ENCODE assay signal across 13 cellular contexts in the genomic region with DNA sequence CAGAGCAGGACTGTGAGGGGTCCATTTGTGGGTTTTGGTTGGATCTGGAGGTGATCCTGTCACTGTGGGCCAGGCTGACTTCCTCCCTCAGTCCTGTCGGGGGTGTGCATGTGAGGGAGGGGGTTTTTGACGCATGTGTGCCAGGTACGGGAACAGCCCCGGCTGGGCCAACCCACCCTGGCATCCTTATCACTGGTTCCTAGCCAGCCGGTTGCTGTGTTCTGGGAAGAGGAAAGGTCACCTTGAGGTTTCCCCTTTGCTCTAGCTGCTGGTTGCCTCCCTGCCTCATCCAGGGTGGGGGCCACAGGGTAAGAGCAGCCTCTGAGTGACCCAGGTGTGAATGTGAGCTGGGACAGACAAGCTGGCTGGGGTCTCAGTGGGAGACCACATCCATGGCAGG. TPM values are rescaled to one million over a fixed set of nuclear protein-coding genes. Genes with fewer than 3 reads are reported as not detected.
DNase-seq lines count a peak whose midpoint lies in the region; ATAC-seq and TF ChIP-seq lines count a peak whose summit lies in the region.
"Had no signal": no experiment of that assay in that cellular context is flagged by ENCODE, and none has a peak within 500 bp of the region (broad histone marks: within the 10 kb centered on the region; RNA-seq: fewer than 3 reads in every experiment).

No MANE protein-coding gene starts in this region.

- intact Hi-C loops in Right ventricle myocardium inferior (cut with DNase I): no loop called here
- intact Hi-C loops in left ventricle myocardium inferior (cut with micrococcal nuclease): no loop called here

- 0 out of 2 replicates have a peak overlapping the region, but pooled peaks have one; percentile 38 for H2AFZ ChIP-seq in GM23338

- H3K4me1 Mint-ChIP-seq in GM23338 (peaks cover 22% of the 10 kb centered on the region), type B pancreatic cell (ENCODE audit: unreplicated experiment) (peaks cover 26% of the 10 kb centered on the region)
- H3K4me1 Mint-ChIP-seq: CD4-positive, CD25-positive, alpha-beta regulatory T cell had no signal

- H3K36me3 Mint-ChIP-seq in GM23338 (ENCODE audit: low read depth) (no peaks in the 10 kb centered on the region), type B pancreatic cell (no peaks in the 10 kb centered on the region)
- H3K36me3 Mint-ChIP-seq: CD4-positive, CD25-positive, alpha-beta regulatory T cell had no signal

- H3K9me2 ChIP-seq in GM23338 (ENCODE audit: insufficient read depth): peaks cover 5% of the 10 kb centered on the region; the same call in 1 of the 2 replicates

- H3K36me3 ChIP-seq in left ventricle myocardium inferior (no peaks in the 10 kb centered on the region), GM23338 (ENCODE audit: insufficient read depth) (no peaks in the 10 kb centered on the region), iPS-20b (ENCODE audit: insufficient read depth, low read depth, low read length) (no peaks in the 10 kb centered on the region)
- H3K36me3 ChIP-seq: BLaER1 had no signal

- H3K79me2 ChIP-seq in GM23338 (replicated peaks; ENCODE audit: insufficient read depth): no peaks in the 10 kb centered on the region

- no peaks in the 10 kb centered on the region for H3F3A ChIP-seq in GM23338 (replicated peaks; ENCODE audit: low read depth)

- peaks cover 19% of the 10 kb centered on the region for H3K27me3 Mint-ChIP-seq in GM23338 (ENCODE audit: insufficient read depth, low read depth, poor library complexity)
- H3K27me3 Mint-ChIP-seq in type B pancreatic cell: peaks cover 41% of the 10 kb centered on the region

- H3K4me3 ChIP-seq in left ventricle myocardium inferior (no peak overlapping the region), GM23338 (no peak overlapping the region), iPS-20b (ENCODE audit: low read length) (no peak overlapping the region)
- H3K4me3 ChIP-seq: BLaER1 had no signal

- H3K27ac ChIP-seq in left ventricle myocardium inferior (replicated peaks) (no peak overlapping the region), GM23338 (ENCODE audit: low read depth) (no peak overlapping the region), iPS-20b (ENCODE audit: low read length) (no peak overlapping the region)
- H3K27ac ChIP-seq: 22Rv1, BLaER1 had no signal

- H4K20me1 ChIP-seq in GM23338 (replicated peaks; ENCODE audit: insufficient read depth): no peaks in the 10 kb centered on the region
- H4K20me1 ChIP-seq: BLaER1 had no signal

- DNase-seq in Right ventricle myocardium inferior (ENCODE audit: missing footprints) (no peak), left ventricle myocardium inferior (no peak), GM23338 (ENCODE audit: low spot score) (no peak), type B pancreatic cell (ENCODE audit: extremely low spot score, unreplicated experiment) (no peak), NCI-H2196 (lab: John Stamatoyannopoulos, UW; ENCODE audit: unreplicated experiment) (no peak), ecto neural progenitor cell (ENCODE audit: low spot score) (no peak)
- DNase-seq: AML-193; CD4-positive, CD25-positive, alpha-beta regulatory T cell; GF-D8; IMR-90 had no signal

- no peaks in the 10 kb centered on the region for H3K9me3 ChIP-seq in left ventricle myocardium inferior (replicated peaks)
- H3K9me3 ChIP-seq in iPS-20b (ENCODE audit: insufficient read depth, low read depth, low read length): no peaks in the 10 kb centered on the region
- H3K9me3 ChIP-seq: BLaER1 had no signal

- TF ChIP-seq CTCF in left ventricle myocardium inferior (IDR thresholded peaks at IDR 0.05; ENCODE audit: borderline replicate concordance): no peak
- no peak for TF ChIP-seq CTCF in GM23338 (conservative IDR thresholded peaks at IDR 0.05; ENCODE audit: low read depth in 2 of 2)
- no peak for TF ChIP-seq CTCF in type B pancreatic cell (conservative IDR thresholded peaks at IDR 0.05)

- H3K27ac Mint-ChIP-seq in GM23338 (no peak overlapping the region), type B pancreatic cell (peak overlapping the region; percentile 29)
- H3K27ac Mint-ChIP-seq: CD4-positive, CD25-positive, alpha-beta regulatory T cell had no signal

- peak overlapping the region; percentile 36; the same call in 1 of the 2 replicates for H3K9ac ChIP-seq in iPS-20b (ENCODE audit: low read depth, low read length)
- H3K9ac ChIP-seq: BLaER1 had no signal

- H3K9me3 Mint-ChIP-seq in GM23338 (no peaks in the 10 kb centered on the region; the same call in 2 of the 3 replicates), type B pancreatic cell (no peaks in the 10 kb centered on the region)
- H3K9me3 Mint-ChIP-seq: CD4-positive, CD25-positive, alpha-beta regulatory T cell had no signal

- H3K4me2 ChIP-seq in GM23338: no peak overlapping the region
- H3K4me2 ChIP-seq: BLaER1 had no signal

- H3K4me3 Mint-ChIP-seq in GM23338 (no peak overlapping the region), type B pancreatic cell (no peak overlapping the region)
- H3K4me3 Mint-ChIP-seq: CD4-positive, CD25-positive, alpha-beta regulatory T cell had no signal

- H3K27me3 ChIP-seq in left ventricle myocardium inferior (ENCODE audit: low read depth) (peaks cover 27% of the 10 kb centered on the region), GM23338 (ENCODE audit: insufficient read depth) (no peaks in the 10 kb centered on the region), iPS-20b (ENCODE audit: insufficient read depth, low read length) (peaks cover 4% of the 10 kb centered on the region; the same call in 1 of the 2 replicates)
- H3K27me3 ChIP-seq: BLaER1 had no signal

- ATAC-seq in Right ventricle myocardium inferior (peak; percentile 43), GM23338 (no peak)

- H3K4me1 ChIP-seq in left ventricle myocardium inferior: peaks cover 18% of the 10 kb centered on the region
- H3K4me1 ChIP-seq in GM23338 (ENCODE audit: insufficient read depth): peaks cover 11% of the 10 kb centered on the region
- peaks cover 15% of the 10 kb centered on the region for H3K4me1 ChIP-seq in iPS-20b (ENCODE audit: insufficient read depth, low read length)

TF ChIP-seq in GM23338, 12 proteins besides CTCF, POLR2A, EP300 and RAD21 (continues in another document):
- no peak for TF ChIP-seq ETS1 (IDR thresholded peaks at IDR 0.05)
- no peak for TF ChIP-seq EZH2 (IDR thresholded peaks at IDR 0.05; ENCODE audit: low read depth, unreplicated experiment)
- no peak for TF ChIP-seq REST (IDR thresholded peaks at IDR 0.05; ENCODE audit: unreplicated experiment)
- no peak for TF ChIP-seq NANOG (IDR thresholded peaks at IDR 0.05; ENCODE audit: borderline replicate concordance)
- no peak for TF ChIP-seq EZH2phosphoT487 (IDR thresholded peaks at IDR 0.05; ENCODE audit: unreplicated experiment)
- TF ChIP-seq ZNF114 (CRISPR knock-in tag; IDR thresholded peaks at IDR 0.05): no peak
- no peak for TF ChIP-seq ZNF331 (CRISPR knock-in tag; IDR thresholded peaks at IDR 0.05; ENCODE audit: low read depth)
- TF ChIP-seq CREB1 (CRISPR knock-in tag; IDR thresholded peaks at IDR 0.05; ENCODE audit: low read depth): no peak
- TF ChIP-seq STAT1 (IDR thresholded peaks at IDR 0.05; ENCODE audit: unreplicated experiment): no peak
- no peak for TF ChIP-seq POLR2AphosphoS5 (IDR thresholded peaks at IDR 0.05; ENCODE audit: low read depth)

RNA-seq across cellular contexts. Expression of gene SLC26A9, which starts 2.5 kb away (rescaled TPM):
- total RNA-seq in Right ventricle myocardium inferior (25.4 TPM), left ventricle myocardium inferior (35.2 TPM), type B pancreatic cell (ENCODE audit: low replicate concordance) (0.45 and 2.5 TPM in 2 replicates)
- not detected in 2 replicates for total RNA-seq in GM23338 (2014; rRNA removed; shearing (Covaris generic))
- polyA plus RNA-seq in GM23338 (2016; fragmentation: Nextera tagmentation; extraction: Ambion mirVana): not detected in 2 replicates
- total RNA-seq: CD4-positive, CD25-positive, alpha-beta regulatory T cell; IMR-90 had no signal
- polyA plus RNA-seq: CD4-positive, CD25-positive, alpha-beta regulatory T cell; IMR-90 had no signal
